Comparison of ENCODE assay signal across 1 cellular context in genomic region chr10:110069502-110069982, GRCh38.
A peak's percentile ranks its signal among the peaks of the same experiment; 100 is the strongest.
TF ChIP-seq lines count a peak whose summit lies in the region.

No MANE protein-coding gene starts in this region.

TF ChIP-seq in HEK293, 187 proteins besides CTCF, POLR2A, EP300 and RAD21 (continued from another document):
- TF ChIP-seq, protein P1, sequence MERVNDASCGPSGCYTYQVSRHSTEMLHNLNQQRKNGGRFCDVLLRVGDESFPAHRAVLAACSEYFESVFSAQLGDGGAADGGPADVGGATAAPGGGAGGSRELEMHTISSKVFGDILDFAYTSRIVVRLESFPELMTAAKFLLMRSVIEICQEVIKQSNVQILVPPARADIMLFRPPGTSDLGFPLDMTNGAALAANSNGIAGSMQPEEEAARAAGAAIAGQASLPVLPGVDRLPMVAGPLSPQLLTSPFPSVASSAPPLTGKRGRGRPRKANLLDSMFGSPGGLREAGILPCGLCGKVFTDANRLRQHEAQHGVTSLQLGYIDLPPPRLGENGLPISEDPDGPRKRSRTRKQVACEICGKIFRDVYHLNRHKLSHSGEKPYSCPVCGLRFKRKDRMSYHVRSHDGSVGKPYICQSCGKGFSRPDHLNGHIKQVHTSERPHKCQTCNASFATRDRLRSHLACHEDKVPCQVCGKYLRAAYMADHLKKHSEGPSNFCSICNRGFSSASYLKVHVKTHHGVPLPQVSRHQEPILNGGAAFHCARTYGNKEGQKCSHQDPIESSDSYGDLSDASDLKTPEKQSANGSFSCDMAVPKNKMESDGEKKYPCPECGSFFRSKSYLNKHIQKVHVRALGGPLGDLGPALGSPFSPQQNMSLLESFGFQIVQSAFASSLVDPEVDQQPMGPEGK (tag by site-specific recombination; IDR thresholded peaks at IDR 0.05) = peak; percentile 58
- TF ChIP-seq ZNF24 (tag by site-specific recombination; IDR thresholded peaks at IDR 0.05) = no peak
- TF ChIP-seq SETDB1 (IDR thresholded peaks at IDR 0.05; ENCODE audit: insufficient read length, low read length) = no peak
- peak; percentile 69; the same call in 1 of the 2 replicates for TF ChIP-seq ZNF580 (tag by site-specific recombination; IDR thresholded peaks at IDR 0.05)
- TF ChIP-seq ZNF645 (tag by site-specific recombination; IDR thresholded peaks at IDR 0.05) = no peak
- no peak for TF ChIP-seq KLF9 (tag by site-specific recombination; IDR thresholded peaks at IDR 0.05; ENCODE audit: low read depth)
- no peak for TF ChIP-seq ZNF585B (tag by site-specific recombination; IDR thresholded peaks at IDR 0.05)
- TF ChIP-seq KLF17 (tag by site-specific recombination; IDR thresholded peaks at IDR 0.05) = peak; percentile 58; the same call in 1 of the 2 replicates
- TF ChIP-seq ZNF558 (tag by site-specific recombination; IDR thresholded peaks at IDR 0.05) = no peak
- TF ChIP-seq SALL2 (tag by site-specific recombination; IDR thresholded peaks at IDR 0.05; ENCODE audit: borderline replicate concordance) = no peak
- no peak for TF ChIP-seq ZNF2 (tag by site-specific recombination; IDR thresholded peaks at IDR 0.05)
- no peak for TF ChIP-seq ZNF510 (tag by site-specific recombination; IDR thresholded peaks at IDR 0.05; ENCODE audit: insufficient replicate concordance)
- no peak for TF ChIP-seq ZNF335 (tag by site-specific recombination; conservative IDR thresholded peaks at IDR 0.05)
- TF ChIP-seq ZNF629 (tag by site-specific recombination; IDR thresholded peaks at IDR 0.05) = peak; percentile 60
- no peak for TF ChIP-seq ZNF202 (tag by site-specific recombination; IDR thresholded peaks at IDR 0.05; ENCODE audit: borderline replicate concordance)
- no peak for TF ChIP-seq ZNF530 (tag by site-specific recombination; IDR thresholded peaks at IDR 0.05; ENCODE audit: low read depth)
- TF ChIP-seq ZNF654 (tag by site-specific recombination; IDR thresholded peaks at IDR 0.05; ENCODE audit: low read depth) = no peak
- no peak for TF ChIP-seq ZNF544 (tag by site-specific recombination; IDR thresholded peaks at IDR 0.05)
- TF ChIP-seq ZNF155 (tag by site-specific recombination; IDR thresholded peaks at IDR 0.05) = no peak
- peak; percentile 82 for TF ChIP-seq ZXDB (tag by site-specific recombination; IDR thresholded peaks at IDR 0.05)
- peak; percentile 50; the same call in 1 of the 2 replicates for TF ChIP-seq OVOL3 (tag by site-specific recombination; IDR thresholded peaks at IDR 0.05)
- no peak for TF ChIP-seq HOXC10 (CRISPR knock-in tag; IDR thresholded peaks at IDR 0.05)
- peak; percentile 43; the same call in 1 of the 2 replicates for TF ChIP-seq KLF8 (tag by site-specific recombination; IDR thresholded peaks at IDR 0.05)
- no peak for TF ChIP-seq ZNF701 (tag by site-specific recombination; IDR thresholded peaks at IDR 0.05)
- TF ChIP-seq IKZF3 (tag by site-specific recombination; IDR thresholded peaks at IDR 0.05) = peak; percentile 94
- TF ChIP-seq ZNF366 (tag by site-specific recombination; conservative IDR thresholded peaks at IDR 0.05) = peak; percentile 66
- TF ChIP-seq, protein P2, sequence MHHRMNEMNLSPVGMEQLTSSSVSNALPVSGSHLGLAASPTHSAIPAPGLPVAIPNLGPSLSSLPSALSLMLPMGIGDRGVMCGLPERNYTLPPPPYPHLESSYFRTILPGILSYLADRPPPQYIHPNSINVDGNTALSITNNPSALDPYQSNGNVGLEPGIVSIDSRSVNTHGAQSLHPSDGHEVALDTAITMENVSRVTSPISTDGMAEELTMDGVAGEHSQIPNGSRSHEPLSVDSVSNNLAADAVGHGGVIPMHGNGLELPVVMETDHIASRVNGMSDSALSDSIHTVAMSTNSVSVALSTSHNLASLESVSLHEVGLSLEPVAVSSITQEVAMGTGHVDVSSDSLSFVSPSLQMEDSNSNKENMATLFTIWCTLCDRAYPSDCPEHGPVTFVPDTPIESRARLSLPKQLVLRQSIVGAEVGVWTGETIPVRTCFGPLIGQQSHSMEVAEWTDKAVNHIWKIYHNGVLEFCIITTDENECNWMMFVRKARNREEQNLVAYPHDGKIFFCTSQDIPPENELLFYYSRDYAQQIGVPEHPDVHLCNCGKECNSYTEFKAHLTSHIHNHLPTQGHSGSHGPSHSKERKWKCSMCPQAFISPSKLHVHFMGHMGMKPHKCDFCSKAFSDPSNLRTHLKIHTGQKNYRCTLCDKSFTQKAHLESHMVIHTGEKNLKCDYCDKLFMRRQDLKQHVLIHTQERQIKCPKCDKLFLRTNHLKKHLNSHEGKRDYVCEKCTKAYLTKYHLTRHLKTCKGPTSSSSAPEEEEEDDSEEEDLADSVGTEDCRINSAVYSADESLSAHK (tag by site-specific recombination; IDR thresholded peaks at IDR 0.05) = peak; percentile 74; the same call in 1 of the 2 replicates
